In genomic region chr6:17725083-17725482, GRCh38 we compare ENCODE assay signal across 1 cellular context.
TF ChIP-seq lines count a peak whose summit lies in the region.

No MANE protein-coding gene starts in this region.

TF ChIP-seq in HepG2, 621 proteins besides CTCF, POLR2A, EP300 and RAD21 (continued from another document and continues in another):
- TF ChIP-seq ELF4 (CRISPR knock-in tag; IDR thresholded peaks at IDR 0.05; ENCODE audit: borderline replicate concordance) (no peak), PRPF4 (IDR thresholded peaks at IDR 0.05; ENCODE audit: low read depth, low read length, poor library complexity, severe bottlenecking) (no peak), AKAP8 (CRISPR knock-in tag; IDR thresholded peaks at IDR 0.05) (no peak), PPARG (CRISPR knock-in tag; conservative IDR thresholded peaks at IDR 0.05) (no peak; the same call in 1 of the 2 replicates), ZEB1 (IDR thresholded peaks at IDR 0.05; ENCODE audit: insufficient replicate concordance, low read depth) (no peak), ZNF383 (CRISPR knock-in tag; IDR thresholded peaks at IDR 0.05; ENCODE audit: borderline replicate concordance) (no peak), ZSCAN20 (CRISPR knock-in tag; IDR thresholded peaks at IDR 0.05; ENCODE audit: borderline replicate concordance) (no peak), ZNF747 (CRISPR knock-in tag; IDR thresholded peaks at IDR 0.05; ENCODE audit: borderline replicate concordance) (no peak), ZNF136 (CRISPR knock-in tag; IDR thresholded peaks at IDR 0.05; ENCODE audit: low read depth) (no peak), ZNF598 (CRISPR knock-in tag; IDR thresholded peaks at IDR 0.05; ENCODE audit: borderline replicate concordance) (no peak), NFRKB (IDR thresholded peaks at IDR 0.05) (no peak), ZNF207 (IDR thresholded peaks at IDR 0.05; ENCODE audit: borderline replicate concordance) (no peak), DNMT3B (CRISPR knock-in tag; conservative IDR thresholded peaks at IDR 0.05) (no peak), KLF6 (CRISPR knock-in tag; IDR thresholded peaks at IDR 0.05) (no peak), ETV6 (CRISPR knock-in tag; conservative IDR thresholded peaks at IDR 0.05) (no peak), RFX1 (IDR thresholded peaks at IDR 0.05) (peak; percentile 45; the same call in 1 of the 2 replicates), ZNF766 (CRISPR knock-in tag; IDR thresholded peaks at IDR 0.05; ENCODE audit: borderline replicate concordance) (no peak), ZNF260 (CRISPR knock-in tag; IDR thresholded peaks at IDR 0.05; ENCODE audit: borderline replicate concordance, low read depth) (no peak), RBM22 (optimal IDR thresholded peaks at IDR 0.05; ENCODE audit: low read length) (no peak), KDM2A (CRISPR knock-in tag; IDR thresholded peaks at IDR 0.05; ENCODE audit: borderline replicate concordance, low read depth) (0 out of 2 replicates have a peak, but pooled peaks have one; percentile 56), ZNF781 (CRISPR knock-in tag; IDR thresholded peaks at IDR 0.05; ENCODE audit: borderline replicate concordance, not compliant biosample characterization) (no peak), ZNF331 (CRISPR knock-in tag; IDR thresholded peaks at IDR 0.05) (peak; percentile 53; the same call in 1 of the 2 replicates), ZNF138 (CRISPR knock-in tag; IDR thresholded peaks at IDR 0.05; ENCODE audit: low read depth) (no peak), HOXD1 (CRISPR knock-in tag; IDR thresholded peaks at IDR 0.05) (no peak), FOXA1 (IDR thresholded peaks at IDR 0.05) (no peak), FOXA1 (CRISPR knock-in tag; IDR thresholded peaks at IDR 0.05) (no peak), ZBTB7A (CRISPR knock-in tag; IDR thresholded peaks at IDR 0.05) (no peak), NFATC3 (CRISPR knock-in tag; IDR thresholded peaks at IDR 0.05) (no peak), MAZ (IDR thresholded peaks at IDR 0.05; ENCODE audit: borderline replicate concordance, low read depth, low read length) (no peak), MAZ (CRISPR knock-in tag; IDR thresholded peaks at IDR 0.05; ENCODE audit: low read depth) (no peak), MTERF4 (CRISPR knock-in tag; IDR thresholded peaks at IDR 0.05) (no peak), ZNF44 (CRISPR knock-in tag; IDR thresholded peaks at IDR 0.05) (no peak), NFIC (IDR thresholded peaks at IDR 0.05; ENCODE audit: low read length) (no peak), NR3C1 (CRISPR knock-in tag; IDR thresholded peaks at IDR 0.05) (no peak), ZSCAN9 (CRISPR knock-in tag; IDR thresholded peaks at IDR 0.05; ENCODE audit: borderline replicate concordance) (no peak), PCBP2 (optimal IDR thresholded peaks at IDR 0.05; ENCODE audit: low read depth, low read length, poor library complexity, severe bottlenecking) (no peak), ZNF484 (CRISPR knock-in tag; IDR thresholded peaks at IDR 0.05; ENCODE audit: borderline replicate concordance, low read depth) (no peak), CHCHD3 (CRISPR knock-in tag; IDR thresholded peaks at IDR 0.05) (no peak), KDM5A (IDR thresholded peaks at IDR 0.05; ENCODE audit: borderline replicate concordance, low read length) (no peak), PLRG1 (conservative IDR thresholded peaks at IDR 0.05) (no peak), PTBP1 (IDR thresholded peaks at IDR 0.05; ENCODE audit: low read depth, low read length, poor library complexity, severe bottlenecking) (no peak), SMARCE1 (IDR thresholded peaks at IDR 0.05; ENCODE audit: borderline replicate concordance) (no peak), ZNF3 (CRISPR knock-in tag; IDR thresholded peaks at IDR 0.05) (no peak), NFE2 (CRISPR knock-in tag; IDR thresholded peaks at IDR 0.05) (no peak), ZNF737 (CRISPR knock-in tag; IDR thresholded peaks at IDR 0.05; ENCODE audit: borderline replicate concordance) (no peak), ZSCAN25 (CRISPR knock-in tag; IDR thresholded peaks at IDR 0.05) (no peak), ZNF580 (CRISPR knock-in tag; IDR thresholded peaks at IDR 0.05; ENCODE audit: borderline replicate concordance, low read depth) (no peak; the same call in 1 of the 2 replicates), PITX1 (CRISPR knock-in tag; IDR thresholded peaks at IDR 0.05) (peak; percentile 37; the same call in 1 of the 2 replicates), ZBTB4 (CRISPR knock-in tag; IDR thresholded peaks at IDR 0.05; ENCODE audit: borderline replicate concordance) (0 out of 2 replicates have a peak, but pooled peaks have one; percentile 33), ZNF607 (CRISPR knock-in tag; IDR thresholded peaks at IDR 0.05; ENCODE audit: borderline replicate concordance) (no peak), ZC3H4 (CRISPR knock-in tag; IDR thresholded peaks at IDR 0.05; ENCODE audit: borderline replicate concordance) (no peak), NCOA5 (CRISPR knock-in tag; IDR thresholded peaks at IDR 0.05) (no peak), SYNCRIP (IDR thresholded peaks at IDR 0.05; ENCODE audit: insufficient read depth, low read depth, low read length) (no peak), SRSF9 (IDR thresholded peaks at IDR 0.05; ENCODE audit: borderline replicate concordance, insufficient read depth, low read depth, low read length, poor library complexity, severe bottlenecking) (no peak), CEBPG (CRISPR knock-in tag; IDR thresholded peaks at IDR 0.05) (0 out of 2 replicates have a peak, but pooled peaks have one; percentile 6), RELA (CRISPR knock-in tag; IDR thresholded peaks at IDR 0.05) (no peak), ZSCAN22 (CRISPR knock-in tag; IDR thresholded peaks at IDR 0.05) (no peak), PHB2 (IDR thresholded peaks at IDR 0.05; ENCODE audit: partially characterized antibody) (no peak), ZNF615 (CRISPR knock-in tag; IDR thresholded peaks at IDR 0.05; ENCODE audit: borderline replicate concordance) (no peak), ZNF263 (CRISPR knock-in tag; IDR thresholded peaks at IDR 0.05) (peak; percentile 92), SMYD3 (CRISPR knock-in tag; IDR thresholded peaks at IDR 0.05) (no peak), CENPT (CRISPR knock-in tag; IDR thresholded peaks at IDR 0.05; ENCODE audit: low read depth) (no peak), RCOR2 (CRISPR knock-in tag; IDR thresholded peaks at IDR 0.05) (0 out of 2 replicates have a peak, but pooled peaks have one; percentile 14), SNAI1 (CRISPR knock-in tag; IDR thresholded peaks at IDR 0.05; ENCODE audit: borderline replicate concordance) (no peak), ZNF788 (CRISPR knock-in tag; IDR thresholded peaks at IDR 0.05; ENCODE audit: borderline replicate concordance) (peak; percentile 60; the same call in 1 of the 2 replicates), KLF13 (CRISPR knock-in tag; IDR thresholded peaks at IDR 0.05) (no peak), CBFB (CRISPR knock-in tag; IDR thresholded peaks at IDR 0.05) (no peak), BRD4 (CRISPR knock-in tag; IDR thresholded peaks at IDR 0.05) (no peak)
- TF ChIP-seq, protein P1, sequence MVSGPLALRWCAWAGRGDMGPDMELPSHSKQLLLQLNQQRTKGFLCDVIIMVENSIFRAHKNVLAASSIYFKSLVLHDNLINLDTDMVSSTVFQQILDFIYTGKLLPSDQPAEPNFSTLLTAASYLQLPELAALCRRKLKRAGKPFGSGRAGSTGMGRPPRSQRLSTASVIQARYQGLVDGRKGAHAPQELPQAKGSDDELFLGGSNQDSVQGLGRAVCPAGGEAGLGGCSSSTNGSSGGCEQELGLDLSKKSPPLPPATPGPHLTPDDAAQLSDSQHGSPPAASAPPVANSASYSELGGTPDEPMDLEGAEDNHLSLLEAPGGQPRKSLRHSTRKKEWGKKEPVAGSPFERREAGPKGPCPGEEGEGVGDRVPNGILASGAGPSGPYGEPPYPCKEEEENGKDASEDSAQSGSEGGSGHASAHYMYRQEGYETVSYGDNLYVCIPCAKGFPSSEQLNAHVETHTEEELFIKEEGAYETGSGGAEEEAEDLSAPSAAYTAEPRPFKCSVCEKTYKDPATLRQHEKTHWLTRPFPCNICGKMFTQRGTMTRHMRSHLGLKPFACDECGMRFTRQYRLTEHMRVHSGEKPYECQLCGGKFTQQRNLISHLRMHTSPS (CRISPR knock-in tag; IDR thresholded peaks at IDR 0.05; ENCODE audit: low read depth): no peak
- TF ChIP-seq, protein P2, sequence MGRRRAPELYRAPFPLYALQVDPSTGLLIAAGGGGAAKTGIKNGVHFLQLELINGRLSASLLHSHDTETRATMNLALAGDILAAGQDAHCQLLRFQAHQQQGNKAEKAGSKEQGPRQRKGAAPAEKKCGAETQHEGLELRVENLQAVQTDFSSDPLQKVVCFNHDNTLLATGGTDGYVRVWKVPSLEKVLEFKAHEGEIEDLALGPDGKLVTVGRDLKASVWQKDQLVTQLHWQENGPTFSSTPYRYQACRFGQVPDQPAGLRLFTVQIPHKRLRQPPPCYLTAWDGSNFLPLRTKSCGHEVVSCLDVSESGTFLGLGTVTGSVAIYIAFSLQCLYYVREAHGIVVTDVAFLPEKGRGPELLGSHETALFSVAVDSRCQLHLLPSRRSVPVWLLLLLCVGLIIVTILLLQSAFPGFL (CRISPR knock-in tag; IDR thresholded peaks at IDR 0.05): no peak
- TF ChIP-seq, protein P3, sequence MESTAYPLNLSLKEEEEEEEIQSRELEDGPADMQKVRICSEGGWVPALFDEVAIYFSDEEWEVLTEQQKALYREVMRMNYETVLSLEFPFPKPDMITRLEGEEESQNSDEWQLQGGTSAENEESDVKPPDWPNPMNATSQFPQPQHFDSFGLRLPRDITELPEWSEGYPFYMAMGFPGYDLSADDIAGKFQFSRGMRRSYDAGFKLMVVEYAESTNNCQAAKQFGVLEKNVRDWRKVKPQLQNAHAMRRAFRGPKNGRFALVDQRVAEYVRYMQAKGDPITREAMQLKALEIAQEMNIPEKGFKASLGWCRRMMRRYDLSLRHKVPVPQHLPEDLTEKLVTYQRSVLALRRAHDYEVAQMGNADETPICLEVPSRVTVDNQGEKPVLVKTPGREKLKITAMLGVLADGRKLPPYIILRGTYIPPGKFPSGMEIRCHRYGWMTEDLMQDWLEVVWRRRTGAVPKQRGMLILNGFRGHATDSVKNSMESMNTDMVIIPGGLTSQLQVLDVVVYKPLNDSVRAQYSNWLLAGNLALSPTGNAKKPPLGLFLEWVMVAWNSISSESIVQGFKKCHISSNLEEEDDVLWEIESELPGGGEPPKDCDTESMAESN (CRISPR knock-in tag; conservative IDR thresholded peaks at IDR 0.05): no peak
- TF ChIP-seq, protein P4, sequence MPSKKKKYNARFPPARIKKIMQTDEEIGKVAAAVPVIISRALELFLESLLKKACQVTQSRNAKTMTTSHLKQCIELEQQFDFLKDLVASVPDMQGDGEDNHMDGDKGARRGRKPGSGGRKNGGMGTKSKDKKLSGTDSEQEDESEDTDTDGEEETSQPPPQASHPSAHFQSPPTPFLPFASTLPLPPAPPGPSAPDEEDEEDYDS (CRISPR knock-in tag; IDR thresholded peaks at IDR 0.05): peak; percentile 77
- TF ChIP-seq, protein P5, sequence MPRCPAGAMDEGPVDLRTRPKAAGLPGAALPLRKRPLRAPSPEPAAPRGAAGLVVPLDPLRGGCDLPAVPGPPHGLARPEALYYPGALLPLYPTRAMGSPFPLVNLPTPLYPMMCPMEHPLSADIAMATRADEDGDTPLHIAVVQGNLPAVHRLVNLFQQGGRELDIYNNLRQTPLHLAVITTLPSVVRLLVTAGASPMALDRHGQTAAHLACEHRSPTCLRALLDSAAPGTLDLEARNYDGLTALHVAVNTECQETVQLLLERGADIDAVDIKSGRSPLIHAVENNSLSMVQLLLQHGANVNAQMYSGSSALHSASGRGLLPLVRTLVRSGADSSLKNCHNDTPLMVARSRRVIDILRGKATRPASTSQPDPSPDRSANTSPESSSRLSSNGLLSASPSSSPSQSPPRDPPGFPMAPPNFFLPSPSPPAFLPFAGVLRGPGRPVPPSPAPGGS (CRISPR knock-in tag; IDR thresholded peaks at IDR 0.05): no peak
- TF ChIP-seq, protein P6, sequence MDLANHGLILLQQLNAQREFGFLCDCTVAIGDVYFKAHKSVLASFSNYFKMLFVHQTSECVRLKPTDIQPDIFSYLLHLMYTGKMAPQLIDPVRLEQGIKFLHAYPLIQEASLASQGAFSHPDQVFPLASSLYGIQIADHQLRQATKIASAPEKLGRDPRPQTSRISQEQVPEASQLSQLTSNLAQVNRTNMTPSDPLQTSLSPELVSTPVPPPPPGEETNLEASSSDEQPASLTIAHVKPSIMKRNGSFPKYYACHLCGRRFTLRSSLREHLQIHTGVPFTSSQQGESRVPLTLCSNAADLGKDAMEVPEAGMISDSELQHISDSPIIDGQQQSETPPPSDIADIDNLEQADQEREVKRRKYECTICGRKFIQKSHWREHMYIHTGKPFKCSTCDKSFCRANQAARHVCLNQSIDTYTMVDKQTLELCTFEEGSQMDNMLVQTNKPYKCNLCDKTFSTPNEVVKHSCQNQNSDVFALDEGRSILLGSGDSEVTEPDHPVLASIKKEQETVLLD (CRISPR knock-in tag; IDR thresholded peaks at IDR 0.05; ENCODE audit: low read depth): no peak
